ENCODE assay signal across 16 cellular contexts in genomic region chr9:137023157-137023556, GRCh38. TPM values are rescaled to one million over a fixed set of nuclear protein-coding genes. Genes with fewer than 3 reads are reported as not detected.
DNase-seq lines count a peak whose midpoint lies in the region; ATAC-seq lines count a peak whose summit lies in the region.
"Had no signal": no experiment of that assay in that cellular context is flagged by ENCODE, and none has a peak within 500 bp of the region (broad histone marks: within the 10 kb centered on the region; RNA-seq: fewer than 3 reads in every experiment).

No MANE protein-coding gene starts in this region.

- H3K27ac ChIP-seq in caudate nucleus (ENCODE audit: low read depth, low read length): peak overlapping the region; percentile 99
- H3K27ac ChIP-seq: parathyroid adenoma, SK-N-MC had no signal

- intact Hi-C loops in sciatic nerve (cut with DNase I): loop anchor here (10.0 kb wide), 1 partner anchor 178 kb away; the partner anchor contains the start of genes AJM1 and PHPT1

- DNase-seq in caudate nucleus (lab: John Stamatoyannopoulos, UW) (peak in 1 of 61 donors; percentile 58), sciatic nerve (ENCODE audit: low spot score) (no peak), T-helper 1 cell (no peak), NCI-H748 treated with DMSO at 0.1 percent for 48 hours (lab: John Stamatoyannopoulos, UW) (no peak)
- DNase-seq: activated CD4-positive, alpha-beta T cell treated with anti-CD3 and anti-CD28 coated beads, Interleukin-2, amount 50 U/mL, for 48 hours; activated naive CD8-positive, alpha-beta T cell treated with anti-CD3 and anti-CD28 coated beads, Interleukin-2, amount 10 ng/mL, durations not matched to agents 7 days and 5 days; activated T-cell treated with anti-CD3 and anti-CD28 coated beads, Interleukin-2, amount 50 U/mL, for 72 hours; AML-193; Calu3; effector CD8-positive, alpha-beta T cell; GDM1; NCI-H2029; stomach had no signal

- peak; percentile 1 for ATAC-seq in sciatic nerve

RNA-seq across cellular contexts. Expression of gene ABCA2, which starts 4.9 kb away (rescaled TPM):
- 298 TPM for total RNA-seq in sciatic nerve

RNA-seq across cellular contexts. Expression of gene FUT7, which starts 8.7 kb away (rescaled TPM):
- 0.18 TPM for total RNA-seq in sciatic nerve
- total RNA-seq: Calu3 had no signal

RNA-seq across cellular contexts. Expression of gene NPDC1, which starts 22.8 kb away (rescaled TPM):
- 157 TPM for total RNA-seq in sciatic nerve

RNA-seq across cellular contexts. Expression of gene CLIC3, which starts 26.8 kb away (rescaled TPM):
- 11.3 TPM for total RNA-seq in sciatic nerve
- total RNA-seq: OCI-LY7 had no signal

RNA-seq across cellular contexts. Expression of gene ENTPD2, which starts 30.7 kb away (rescaled TPM):
- total RNA-seq in sciatic nerve: 24.3 TPM
- total RNA-seq: activated naive CD8-positive, alpha-beta T cell treated with anti-CD3 and anti-CD28 coated beads, Interleukin-2, amount 10 ng/mL, durations not matched to agents 7 days and 5 days had no signal
